Comparison of ENCODE assay signal across 12 cellular contexts in the genomic region with DNA sequence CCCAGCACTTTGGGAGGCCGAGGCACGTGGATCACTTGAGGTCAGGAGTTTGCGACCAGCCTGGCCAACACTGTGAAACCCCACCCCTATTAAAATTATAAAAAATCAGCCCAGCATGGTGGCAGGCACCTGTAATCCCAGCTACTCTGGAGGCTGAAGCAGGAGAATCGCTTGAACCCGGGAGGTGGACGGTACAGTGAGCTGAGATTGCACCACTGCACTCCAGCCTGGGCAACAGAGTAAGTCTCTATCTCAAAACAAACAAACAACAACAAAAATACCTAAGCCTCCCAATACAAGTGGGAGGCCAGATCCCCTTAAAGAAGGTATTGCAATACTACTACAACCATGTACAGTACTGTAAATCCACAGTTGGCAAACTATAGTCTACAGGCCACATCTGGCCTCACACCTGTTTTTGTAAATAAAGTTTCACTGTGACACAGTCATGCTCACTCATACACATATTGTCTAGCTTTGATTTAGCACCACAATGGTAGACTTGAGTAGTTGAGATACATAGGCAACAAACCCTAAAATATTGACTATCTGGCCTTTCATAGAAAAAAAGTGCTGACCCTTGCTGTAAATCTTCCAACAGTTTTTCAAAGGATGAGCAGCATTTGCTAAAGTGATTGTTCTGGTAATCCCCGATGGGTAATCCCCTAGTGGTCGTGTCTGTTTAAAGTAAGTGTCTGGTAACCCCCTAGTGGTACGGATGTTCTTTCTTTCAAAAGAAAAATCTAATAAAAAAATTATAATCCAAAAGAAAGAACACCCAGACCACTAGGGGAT.
A peak's percentile ranks its signal among the peaks of the same experiment; 100 is the strongest.
DNase-seq lines count a peak whose midpoint lies in the region; ATAC-seq, FAIRE-seq and TF ChIP-seq lines count a peak whose summit lies in the region.
"Had no signal": no experiment of that assay in that cellular context is flagged by ENCODE, and none has a peak within 500 bp of the region (broad histone marks: within the 10 kb centered on the region; RNA-seq: fewer than 3 reads in every experiment).

No MANE protein-coding gene starts in this region.

- no peak overlapping the region for H3K9ac ChIP-seq in astrocyte (ENCODE audit: low read length)

- intact Hi-C loops in lower lobe of right lung (cut with DNase I), result no loop called here

- H3K4me3 Mint-ChIP-seq in astrocyte (ENCODE audit: unreplicated experiment), result no peak overlapping the region
- H3K4me3 Mint-ChIP-seq: naive thymus-derived CD8-positive, alpha-beta T cell had no signal

- H2AFZ ChIP-seq in astrocyte (ENCODE audit: low read depth, low read length), result no peak overlapping the region

- H3K9me3 ChIP-seq in astrocyte (ENCODE audit: insufficient read depth, low read depth, low read length) (no peaks in the 10 kb centered on the region), upper lobe of left lung (no peaks in the 10 kb centered on the region), lower lobe of right lung (no peaks in the 10 kb centered on the region)
- H3K9me3 ChIP-seq: SJSA1 had no signal

- TF ChIP-seq POLR2A in upper lobe of left lung (IDR thresholded peaks at IDR 0.05), result no peak

- WGBS in upper lobe of left lung, 2 donors, result 88 to 96% methylated on average over 9 of the region's 9 CpGs

- DNase-seq in astrocyte (ENCODE audit: low read depth) (no peak), upper lobe of left lung (no peak), GM19240 (ENCODE audit: insufficient read length, low spot score) (no peak), lower lobe of right lung (no peak)
- no peak for DNase-seq in stimulated activated naive CD4-positive, alpha-beta T cell (lab: John Stamatoyannopoulos, UW)
- DNase-seq: activated effector memory CD4-positive, alpha-beta T cell treated with Interleukin-2 at 50 U/mL for 16 hours; DND-41 had no signal

- no peak overlapping the region for H3K27ac Mint-ChIP-seq in astrocyte (ENCODE audit: unreplicated experiment)
- H3K27ac Mint-ChIP-seq: naive thymus-derived CD8-positive, alpha-beta T cell had no signal

- peak; percentile 68 for ATAC-seq in GM19438 (IDR thresholded peaks at IDR 0.05; ENCODE audit: low read depth, unreplicated experiment)
- peak; percentile 69 for ATAC-seq in HG03045 (IDR thresholded peaks at IDR 0.05; ENCODE audit: unreplicated experiment)
- no peak for ATAC-seq in upper lobe of left lung (ENCODE audit: low FRiP score in 2 of 2)
- no peak for ATAC-seq in lower lobe of right lung

- peak; percentile 9 for FAIRE-seq in astrocyte (lab: Jason Lieb, UNC)

- no peaks in the 10 kb centered on the region for H3K36me3 ChIP-seq in astrocyte (ENCODE audit: insufficient read depth, low read length)
- no peaks in the 10 kb centered on the region for H3K36me3 ChIP-seq in upper lobe of left lung
- no peaks in the 10 kb centered on the region for H3K36me3 ChIP-seq in lower lobe of right lung
- H3K36me3 ChIP-seq: SJSA1 had no signal

- no peak overlapping the region for H3K4me2 ChIP-seq in astrocyte (ENCODE audit: low read length)

- H3K27ac ChIP-seq in astrocyte (ENCODE audit: low read depth, low read length) (no peak overlapping the region), upper lobe of left lung (no peak overlapping the region), lower lobe of right lung (no peak overlapping the region)
- H3K27ac ChIP-seq: SJSA1 had no signal

- H3K27me3 ChIP-seq in astrocyte (ENCODE audit: insufficient read depth, low read length), result no peaks in the 10 kb centered on the region
- H3K27me3 ChIP-seq in upper lobe of left lung, result no peaks in the 10 kb centered on the region
- H3K27me3 ChIP-seq in lower lobe of right lung (ENCODE audit: low read depth), result no peaks in the 10 kb centered on the region
- H3K27me3 ChIP-seq: SJSA1 had no signal

- no peaks in the 10 kb centered on the region for H3K4me1 Mint-ChIP-seq in astrocyte (ENCODE audit: low read depth, unreplicated experiment)

- peak; percentile 51 for TF ChIP-seq CTCF in GM12872 (IDR thresholded peaks at IDR 0.05; ENCODE audit: insufficient read depth, low read depth, low read length)
- TF ChIP-seq CTCF in astrocyte (IDR thresholded peaks at IDR 0.05; ENCODE audit: insufficient read depth, low read depth, low read length), result peak; percentile 2
- no peak for TF ChIP-seq CTCF in upper lobe of left lung (IDR thresholded peaks at IDR 0.05)
- no peak for TF ChIP-seq CTCF in lower lobe of right lung (IDR thresholded peaks at IDR 0.05)

- no peaks in the 10 kb centered on the region for H3K27me3 Mint-ChIP-seq in astrocyte (ENCODE audit: low read depth, unreplicated experiment)
- H3K27me3 Mint-ChIP-seq: naive thymus-derived CD8-positive, alpha-beta T cell had no signal

- no peak for TF ChIP-seq EP300 in upper lobe of left lung (IDR thresholded peaks at IDR 0.05)

- peaks cover 2% of the 10 kb centered on the region for H3K9me3 Mint-ChIP-seq in astrocyte (ENCODE audit: unreplicated experiment)
- H3K9me3 Mint-ChIP-seq: naive thymus-derived CD8-positive, alpha-beta T cell had no signal

- H3K4me3 ChIP-seq in astrocyte (ENCODE audit: insufficient read depth, low read depth, low read length) (no peak overlapping the region), upper lobe of left lung (no peak overlapping the region), lower lobe of right lung (no peak overlapping the region)
- H3K4me3 ChIP-seq: SJSA1 had no signal

- H3K79me2 ChIP-seq in astrocyte (ENCODE audit: insufficient read depth, low read length), result no peaks in the 10 kb centered on the region

- no peaks in the 10 kb centered on the region for H3K4me1 ChIP-seq in astrocyte (ENCODE audit: insufficient read depth, low read length)
- H3K4me1 ChIP-seq in upper lobe of left lung, result no peaks in the 10 kb centered on the region
- no peaks in the 10 kb centered on the region for H3K4me1 ChIP-seq in lower lobe of right lung

- peaks cover 2% of the 10 kb centered on the region for H3K36me3 Mint-ChIP-seq in astrocyte (ENCODE audit: low read depth, unreplicated experiment)

- H4K20me1 ChIP-seq in astrocyte (ENCODE audit: insufficient read depth, low read length), result no peaks in the 10 kb centered on the region

Comparison
In these comparisons a context has a peak if more than half of its experiments do, and no peak if none do; other contexts are left out.
1. CTCF ChIP-seq: peak in GM12872 (single experiment) and astrocyte (single experiment); none in upper lobe of left lung (0 of 6) and lower lobe of right lung (single experiment).
2. ATAC-seq: peak in GM19438 (single experiment) and HG03045 (single experiment); none in upper lobe of left lung (0 of 2) and lower lobe of right lung (0 of 2).